8 cellular contexts compared by ENCODE assay signal in genomic region chr14:71591929-71592328, GRCh38.
DNase-seq lines count a peak whose midpoint lies in the region; ATAC-seq and TF ChIP-seq lines count a peak whose summit lies in the region.

No MANE protein-coding gene starts in this region.

- H3K27ac ChIP-seq in GM23248 (peak overlapping the region; percentile 70), SK-N-MC (peak overlapping the region; percentile 88)

- H3K36me3 ChIP-seq in GM23248 (ENCODE audit: low read depth) (no peaks in the 10 kb centered on the region), SK-N-MC (ENCODE audit: insufficient read depth, low read length) (peaks cover 11% of the 10 kb centered on the region)

- peaks cover 95% of the 10 kb centered on the region for H3K79me2 ChIP-seq in GM23248 (ENCODE audit: insufficient read depth)

- DNase-seq in AG04449 (ENCODE audit: low read depth, low spot score) = peak; percentile 62
- peak; percentile 90 for DNase-seq in GM23248
- DNase-seq in SK-N-MC (ENCODE audit: low read depth, low spot score) = peak; percentile 55
- peak; percentile 51 for DNase-seq in fibroblast of pulmonary artery (ENCODE audit: low read depth)
- no peak for DNase-seq in NCI-H1105 (lab: John Stamatoyannopoulos, UW)
- no peak for DNase-seq in germinal center (ENCODE audit: low spot score)
- no peak for DNase-seq in NCI-H1417 treated with DMSO at 0.1 percent for 48 hours (lab: John Stamatoyannopoulos, UW)

- H3K4me3 ChIP-seq in AG04449 (ENCODE audit: low read depth, low read length) (no peak overlapping the region), GM23248 (peak overlapping the region; percentile 23), SK-N-MC (peak overlapping the region; percentile 13; the same call in 1 of the 2 replicates), fibroblast of pulmonary artery (replicated peaks; ENCODE audit: low read depth, low read length) (no peak overlapping the region)

- peaks cover 87% of the 10 kb centered on the region for H3K4me1 ChIP-seq in GM23248 (ENCODE audit: insufficient read depth)

- H3K9ac ChIP-seq in GM23248 (peak overlapping the region; percentile 44), SK-N-MC (ENCODE audit: insufficient read length) (no peak overlapping the region)

- TF ChIP-seq CTCF in AG04449 (IDR thresholded peaks at IDR 0.05; ENCODE audit: insufficient read depth, low read length, missing control alignments) = no peak
- no peak for TF ChIP-seq CTCF in fibroblast of pulmonary artery (IDR thresholded peaks at IDR 0.05; ENCODE audit: low read length, missing control alignments)

- H4K20me1 ChIP-seq in GM23248 (ENCODE audit: insufficient read depth) = no peaks in the 10 kb centered on the region

- POLR2A ChIA-PET in AG04449 (lab: Yijun Ruan, JAX) = interaction anchor here (0.6 to 1.4 kb wide), 4 partner anchors 10 to 270 kb away, joined by 3 to 6 read pairs (median 4); no protein-coding TSS in a partner anchor

- peaks cover 52% of the 10 kb centered on the region for H3F3A ChIP-seq in GM23248 (ENCODE audit: insufficient read depth)

- peak overlapping the region; percentile 56 for H3K4me2 ChIP-seq in GM23248 (ENCODE audit: unreplicated experiment)

- in situ Hi-C loops in GM23248 (cut with MboI) = no loop called here

- no peaks in the 10 kb centered on the region for H3K9me3 ChIP-seq in GM23248 (ENCODE audit: low read depth)
- no peaks in the 10 kb centered on the region for H3K9me3 ChIP-seq in SK-N-MC (ENCODE audit: low read depth, low read length)

- 0% methylated on average over 1 of the region's 1 CpG for WGBS in GM23248 (ENCODE audit: low coverage in 1 of 2, low lambda C conversion rate in 2 of 2, missing lambda C conversion rate in 2 of 2), 2 experiments

- H3K9me2 ChIP-seq in GM23248 (ENCODE audit: insufficient read depth) = no peaks in the 10 kb centered on the region

- CTCF ChIA-PET in AG04449 (lab: Yijun Ruan, JAX) = interaction anchor here (1.2 to 1.4 kb wide), 2 partner anchors 9 to 128 kb away, joined by 3 read pairs; no protein-coding TSS in a partner anchor

- no peak for ATAC-seq in GM21528 (IDR thresholded peaks at IDR 0.05; ENCODE audit: low FRiP score, unreplicated experiment)

- H2AFZ ChIP-seq in GM23248 = no peak overlapping the region

- H3K27me3 ChIP-seq in GM23248 (replicated peaks; ENCODE audit: insufficient read depth) = no peaks in the 10 kb centered on the region

Comparison
In these comparisons a context has a peak if more than half of its experiments do, and no peak if none do; other contexts are left out.
1. DNase-seq: peak in AG04449 (single experiment), GM23248 (single experiment), SK-N-MC (single experiment) and fibroblast of pulmonary artery (single experiment); none in NCI-H1105 (single experiment), germinal center (single experiment) and NCI-H1417 treated with DMSO at 0.1 percent for 48 hours (single experiment).
2. H3K4me3 ChIP-seq: peak in GM23248 (single experiment) and SK-N-MC (single experiment); none in AG04449 (single experiment) and fibroblast of pulmonary artery (single experiment).